ENCODE assay signal across 24 cellular contexts in genomic region chr5:133865113-133865512, GRCh38.
"Had no signal": no experiment of that assay in that cellular context is flagged by ENCODE, and none has a peak within 500 bp of the region (broad histone marks: within the 10 kb centered on the region; RNA-seq: fewer than 3 reads in every experiment).

No MANE protein-coding gene starts in this region.

- H3K27me3 Mint-ChIP-seq: activated naive CD8-positive, alpha-beta T cell treated with anti-CD3 and anti-CD28 coated beads, Interleukin-2, amount 10 ng/mL, durations not matched to agents 7 days and 5 days; naive B cell had no signal

- DNase-seq: activated CD4-positive, alpha-beta T cell treated with anti-CD3 and anti-CD28 coated beads for 4 hours; activated CD4-positive, alpha-beta T cell treated with anti-CD3 and anti-CD28 coated beads, Interleukin-2, amount 50 U/mL, for 4 hours; activated effector memory CD4-positive, alpha-beta T cell treated with Interleukin-2 at 50 U/mL for 16 hours; activated naive CD4-positive, alpha-beta T cell treated with Interleukin-2 at 50 U/mL for 16 hours; activated naive CD8-positive, alpha-beta T cell treated with anti-CD3 and anti-CD28 coated beads, Interleukin-2, amount 10 ng/mL, durations not matched to agents 7 days and 5 days; activated T-cell treated with anti-CD3 and anti-CD28 coated beads for 4 hours; amniotic stem cell; brain microvascular endothelial cell; dorsolateral prefrontal cortex; effector memory CD4-positive, alpha-beta T cell; gastrocnemius medialis; glutamatergic neuron; islet precursor cell; left ventricle myocardium inferior; mucosa of descending colon; naive B cell; right lobe of liver; small intestine; stimulated activated CD4-positive, alpha-beta T cell treated with anti-CD3 and anti-CD28 coated beads, Interleukin-15, amount 100 ng/mL, for 24 hours; stimulated activated CD4-positive, alpha-beta T cell treated with anti-CD3 and anti-CD28 coated beads, Interleukin-2, amount 100 ng/mL, for 24 hours; stimulated activated naive CD4-positive, alpha-beta T cell treated with Interleukin-2 at 50 U/mL for 16 hours; T-helper 9 cell had no signal

- H3K36me3 Mint-ChIP-seq: activated naive CD8-positive, alpha-beta T cell treated with anti-CD3 and anti-CD28 coated beads, Interleukin-2, amount 10 ng/mL, durations not matched to agents 7 days and 5 days; naive B cell had no signal

- ATAC-seq: gastrocnemius medialis, mucosa of descending colon, right lobe of liver had no signal

- H3K4me3 Mint-ChIP-seq: activated naive CD8-positive, alpha-beta T cell treated with anti-CD3 and anti-CD28 coated beads, Interleukin-2, amount 10 ng/mL, durations not matched to agents 7 days and 5 days; naive B cell; T-helper 1 cell treated with Interleukin-12 subunit alpha and Interleukin-12 subunit beta and Interleukin-4 antibody, amounts not matched to agents 30 μg/mL and 1 μg/mL, for 36 hours had no signal

- H3K9me3 Mint-ChIP-seq: activated naive CD8-positive, alpha-beta T cell treated with anti-CD3 and anti-CD28 coated beads, Interleukin-2, amount 10 ng/mL, durations not matched to agents 7 days and 5 days; naive B cell; T-helper 1 cell treated with Interleukin-12 subunit alpha and Interleukin-12 subunit beta and Interleukin-4 antibody, amounts not matched to agents 30 μg/mL and 1 μg/mL, for 36 hours had no signal

- H3K27ac Mint-ChIP-seq: progenitor cell of endocrine pancreas; T-helper 1 cell treated with Interleukin-12 subunit alpha and Interleukin-12 subunit beta and Interleukin-4 antibody, amounts not matched to agents 30 μg/mL and 1 μg/mL, for 36 hours had no signal
